Comparison of ENCODE assay signal across 7 cellular contexts in genomic region chr2:111566068-111566467, GRCh38.
DNase-seq lines count a peak whose midpoint lies in the region; TF ChIP-seq lines count a peak whose summit lies in the region.
"Not testable (repeated sequence)": the region's sequence is repeated elsewhere in the genome, so short reads cannot be mapped to it uniquely, and the experiment has no call there.

No MANE protein-coding gene starts in this region.

- intact Hi-C loops in adrenal gland (cut with DNase I); head of caudate nucleus (cut with DNase I); tibial artery (cut with DNase I; ENCODE audit: low total_unique reads): not testable (repeated sequence)

- not testable (repeated sequence) for H3K27me3 ChIP-seq in adrenal gland, tibial artery

- H3K9me3 ChIP-seq in adrenal gland (replicated peaks in 1 of 3); tibial artery: not testable (repeated sequence)

- H3K4me3 ChIP-seq in adrenal gland, coronary artery, tibial artery: not testable (repeated sequence)

- WGBS in adrenal gland, 4 donors: 37 to 54% (median 42%) methylated on average over 8 of the region's 8 CpGs

- DNase-seq in adrenal gland (peak; percentile 29 to 86 (median 68)), coronary artery (ENCODE audit: low spot score) (peak; percentile 71), head of caudate nucleus (peak in 35 of 42 donors; percentile 4 to 65 (median 32)), inferior parietal cortex (ENCODE audit: extremely low spot score) (peak; percentile 1), medulla oblongata (ENCODE audit: extremely low spot score) (peak; percentile 64), pulmonary artery endothelial cell (ENCODE audit: low read depth, low spot score) (peak; percentile 94), tibial artery (peak; percentile 68 to 87)

- TF ChIP-seq CTCF in adrenal gland (IDR thresholded peaks at IDR 0.05); coronary artery (IDR thresholded peaks at IDR 0.05); tibial artery (IDR thresholded peaks at IDR 0.05): not testable (repeated sequence)

- H3K27ac ChIP-seq in adrenal gland, tibial artery: not testable (repeated sequence)
- H3K27ac ChIP-seq in coronary artery: peak overlapping the region in 1 of 2 donors; percentile 16

- H3K36me3 ChIP-seq in adrenal gland (replicated peaks in 1 of 2); tibial artery: not testable (repeated sequence)

- not testable (repeated sequence) for TF ChIP-seq POLR2A in adrenal gland (IDR thresholded peaks at IDR 0.05)

- not testable (repeated sequence) for H3K4me1 ChIP-seq in adrenal gland (replicated peaks in 1 of 2)
- peaks cover 0 to 11% (median 0%) of the 10 kb centered on the region in 4 donors for H3K4me1 ChIP-seq in tibial artery

Comparison
In these comparisons a context has a peak if more than half of its experiments do, and no peak if none do; other contexts are left out.
1. DNase-seq: peak in every context shown above with its lines; median percentile 94 in pulmonary artery endothelial cell; 78 in tibial artery; 71 in coronary artery; 68 in adrenal gland; 64 in medulla oblongata; 32 in head of caudate nucleus; 1 in inferior parietal cortex.